In the genomic region with DNA sequence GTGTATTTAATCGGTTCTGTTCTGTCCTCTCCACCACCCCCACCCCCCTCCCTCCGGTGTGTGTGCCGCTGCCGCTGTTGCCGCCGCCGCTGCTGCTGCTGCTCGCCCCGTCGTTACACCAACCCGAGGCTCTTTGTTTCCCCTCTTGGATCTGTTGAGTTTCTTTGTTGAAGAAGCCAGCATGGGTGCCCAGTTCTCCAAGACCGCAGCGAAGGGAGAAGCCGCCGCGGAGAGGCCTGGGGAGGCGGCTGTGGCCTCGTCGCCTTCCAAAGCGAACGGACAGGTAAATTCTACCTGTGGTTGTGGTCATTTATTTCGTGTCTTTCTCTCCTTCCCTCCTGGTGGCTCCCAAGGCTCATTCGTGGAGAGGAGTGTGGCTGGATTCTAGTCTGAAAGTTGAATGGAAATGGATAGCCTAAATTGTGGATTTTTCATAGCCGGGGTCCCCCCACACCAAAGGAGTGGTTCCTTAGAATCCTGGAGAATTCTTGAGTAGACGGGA, we compare ENCODE assay signal across 8 cellular contexts. TPM values are rescaled to one million over a fixed set of nuclear protein-coding genes. Genes with fewer than 3 reads are reported as not detected.
A peak's percentile ranks its signal among the peaks of the same experiment; 100 is the strongest.
DNase-seq lines count a peak whose midpoint lies in the region; ATAC-seq, FAIRE-seq and TF ChIP-seq lines count a peak whose summit lies in the region.

No MANE protein-coding gene starts in this region.

- ATAC-seq in HepG2, result no peak
- no peak for ATAC-seq in upper lobe of right lung
- no peak for ATAC-seq in HG03135 (IDR thresholded peaks at IDR 0.05; ENCODE audit: unreplicated experiment)
- ATAC-seq in GM18867 (IDR thresholded peaks at IDR 0.05; ENCODE audit: unreplicated experiment), result no peak
- ATAC-seq in GM21367 (IDR thresholded peaks at IDR 0.05; ENCODE audit: unreplicated experiment), result no peak

- TF ChIP-seq CTCF in Calu3 (IDR thresholded peaks at IDR 0.05; ENCODE audit: unreplicated experiment) (no peak), cardiac fibroblast (IDR thresholded peaks at IDR 0.05; ENCODE audit: low read depth, low read length) (no peak), HepG2 (CRISPR knock-in tag; IDR thresholded peaks at IDR 0.05) (no peak), upper lobe of right lung (IDR thresholded peaks at IDR 0.05) (no peak)

- peak overlapping the region; percentile 64 for H3K4me2 ChIP-seq in HepG2 (ENCODE audit: low read depth, low read length)

- no peak overlapping the region for H2AFZ ChIP-seq in HepG2 (ENCODE audit: low read length)

- no peak for TF ChIP-seq RAD21 in HepG2 (CRISPR knock-in tag; IDR thresholded peaks at IDR 0.05)

- intact Hi-C loops in Calu3 (cut with micrococcal nuclease; ENCODE audit: unreplicated experiment), result loop anchor here (1.0 to 5.0 kb wide), 6 partner anchors 71 to 735 kb away; no protein-coding TSS in a partner anchor
- intact Hi-C loops in HepG2 (cut with micrococcal nuclease; ENCODE audit: unreplicated experiment), result loop anchor here (2.0 to 10.0 kb wide), 6 partner anchors 21 to 977 kb away; no protein-coding TSS in a partner anchor
- intact Hi-C loops in upper lobe of right lung (cut with DNase I), result no loop called here

- TF ChIP-seq POLR2A in HepG2 (IDR thresholded peaks at IDR 0.05; ENCODE audit: insufficient read depth in 1 of 2, low read depth in 2 of 2, low read length in 2 of 2), result no peak

- H3K36me3 ChIP-seq in HepG2 (replicated peaks in 1 of 2; ENCODE audit: control insufficient read depth in 1 of 2, insufficient read depth in 2 of 2, low read length in 2 of 2), result no peaks in the 10 kb centered on the region; a peak in 1 of 5 replicates
- H3K36me3 ChIP-seq in upper lobe of right lung, result no peaks in the 10 kb centered on the region

- POLR2A ChIA-PET in HepG2 (lab: Yijun Ruan, JAX), result interaction anchor here (0.6 to 4.8 kb wide), 12 partner anchors 150 to 978 kb away, joined by 3 to 82 read pairs (median 7); no protein-coding TSS in a partner anchor

- no peak overlapping the region for H3K4me3 Mint-ChIP-seq in Calu3 (ENCODE audit: low read depth, unreplicated experiment)

- H3K27ac Mint-ChIP-seq in Calu3 (ENCODE audit: unreplicated experiment), result no peak overlapping the region

- TF ChIP-seq EP300 in HepG2 (IDR thresholded peaks at IDR 0.05; ENCODE audit: low read depth in 2 of 2, low read length in 2 of 2), result no peak
- no peak for TF ChIP-seq EP300 in HepG2 (CRISPR knock-in tag; IDR thresholded peaks at IDR 0.05; ENCODE audit: borderline replicate concordance)

- BruUV-seq in Calu3 (replicated peaks; lab: Mats Ljungman, UMichigan) (TSS peak; percentile 58), HepG2 (replicated peaks; lab: Mats Ljungman, UMichigan) (TSS peak; percentile 53)

- CTCF ChIA-PET in Calu3 (lab: Charles Lee) (interaction anchor here (0.6 to 1.9 kb wide), 4 partner anchors 13 to 223 kb away, joined by 3 to 9 read pairs (median 5); no protein-coding TSS in a partner anchor), HepG2 (lab: Yijun Ruan, JAX; ENCODE audit: low intra/inter-chr PET ratio, low total read pairs) (no interaction called here)

- H3K9ac ChIP-seq in HepG2 (ENCODE audit: insufficient read depth, low read depth, low read length), result peak overlapping the region; percentile 100

- DNase-seq in Calu3 (peak; percentile 4), KBM-7 (peak; percentile 43), cardiac fibroblast (ENCODE audit: low read depth in 2 of 2) (peak in 1 of 2 donors; percentile 40), HepG2 (ENCODE audit: low spot score) (no peak), upper lobe of right lung (peak; percentile 65)

- H3K9me3 ChIP-seq in HepG2 (ENCODE audit: low read length) (no peaks in the 10 kb centered on the region), upper lobe of right lung (no peaks in the 10 kb centered on the region)

- peak overlapping the region; percentile 98 for H3K27ac ChIP-seq in HepG2 (ENCODE audit: extremely low read length, insufficient read depth, low read length)
- H3K27ac ChIP-seq in upper lobe of right lung, result peak overlapping the region; percentile 94

- WGBS in HepG2 (ENCODE audit: low lambda C conversion rate), result under 1% methylated on average over 21 of the region's 25 CpGs

- FAIRE-seq in HepG2 (lab: Jason Lieb, UNC), result no peak

- H3K4me1 ChIP-seq in HepG2 (ENCODE audit: insufficient read depth, low read length) (peaks cover 39% of the 10 kb centered on the region), upper lobe of right lung (no peaks in the 10 kb centered on the region)

- H3K36me3 Mint-ChIP-seq in Calu3 (ENCODE audit: insufficient read depth, unreplicated experiment), result peaks cover 18% of the 10 kb centered on the region

- in situ Hi-C loops in KBM-7 (cut with MboI; ENCODE audit: low pct_unique_long_range_greater_than_20kb, low sequenced_read_pairs) (no loop called here), HepG2 (cut with HindIII; ENCODE audit: extremely low pct_ligation_motif_present, low pct_unique_long_range_greater_than_20kb) (loop anchor here (5.0 to 10.0 kb wide), 4 partner anchors 163 to 550 kb away; no protein-coding TSS in a partner anchor)

- H3K9me3 Mint-ChIP-seq in Calu3 (ENCODE audit: low read depth, unreplicated experiment), result no peaks in the 10 kb centered on the region

- H3K27me3 Mint-ChIP-seq in Calu3 (ENCODE audit: unreplicated experiment), result no peaks in the 10 kb centered on the region

- peaks cover 46% of the 10 kb centered on the region for H3K79me2 ChIP-seq in HepG2 (ENCODE audit: insufficient read depth, low read length)

- no peaks in the 10 kb centered on the region for H3K4me1 Mint-ChIP-seq in Calu3 (ENCODE audit: low read depth, unreplicated experiment)

- H4K20me1 ChIP-seq in HepG2 (ENCODE audit: insufficient read depth, low read length), result peaks cover 29% of the 10 kb centered on the region

- peaks cover 0 to 14% of the 10 kb centered on the region in 2 experiments; a peak in 3 of 5 replicates for H3K27me3 ChIP-seq in HepG2 (ENCODE audit: control insufficient read depth in 1 of 2, insufficient read depth in 2 of 2, low read length in 2 of 2)
- H3K27me3 ChIP-seq in upper lobe of right lung, result peaks cover 4% of the 10 kb centered on the region

- H3K4me3 ChIP-seq in cardiac fibroblast (replicated peaks in 1 of 2; ENCODE audit: low read depth in 2 of 2, low read length in 2 of 2) (peak overlapping the region; percentile 77), HepG2 (replicated peaks in 1 of 3; ENCODE audit: insufficient read depth in 1 of 3, low read depth in 2 of 3, low read length in 3 of 3) (peak overlapping the region; percentile 88 to 100 (median 97)), upper lobe of right lung (peak overlapping the region; percentile 78)

TF ChIP-seq in HepG2, 621 proteins besides CTCF, POLR2A, EP300 and RAD21 (continues in another document):
- TF ChIP-seq, protein P1, sequence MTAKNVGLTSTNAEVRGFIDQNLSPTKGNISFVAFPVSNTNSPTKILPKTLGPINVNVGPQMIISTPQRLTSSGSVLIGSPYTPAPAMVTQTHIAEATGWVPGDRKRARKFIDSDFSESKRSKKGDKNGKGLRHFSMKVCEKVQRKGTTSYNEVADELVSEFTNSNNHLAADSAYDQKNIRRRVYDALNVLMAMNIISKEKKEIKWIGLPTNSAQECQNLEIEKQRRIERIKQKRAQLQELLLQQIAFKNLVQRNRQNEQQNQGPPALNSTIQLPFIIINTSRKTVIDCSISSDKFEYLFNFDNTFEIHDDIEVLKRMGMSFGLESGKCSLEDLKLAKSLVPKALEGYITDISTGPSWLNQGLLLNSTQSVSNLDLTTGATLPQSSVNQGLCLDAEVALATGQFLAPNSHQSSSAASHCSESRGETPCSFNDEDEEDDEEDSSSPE (CRISPR knock-in tag; IDR thresholded peaks at IDR 0.05), result peak; percentile 4; the same call in 1 of the 2 replicates
- TF ChIP-seq XRCC5 (optimal IDR thresholded peaks at IDR 0.05; ENCODE audit: low read length) (no peak), POLR2G (IDR thresholded peaks at IDR 0.05; ENCODE audit: low read depth, low read length) (peak; percentile 11; the same call in 1 of the 2 replicates), ZFY (CRISPR knock-in tag; IDR thresholded peaks at IDR 0.05) (no peak), SALL2 (CRISPR knock-in tag; IDR thresholded peaks at IDR 0.05) (0 out of 2 replicates have a peak, but pooled peaks have one; percentile 32), HNF4G (IDR thresholded peaks at IDR 0.05; ENCODE audit: borderline replicate concordance, low read depth, low read length) (no peak), HNF4G (CRISPR knock-in tag; IDR thresholded peaks at IDR 0.05; ENCODE audit: borderline replicate concordance, low read depth) (0 out of 2 replicates have a peak, but pooled peaks have one; percentile 25), SAP130 (CRISPR knock-in tag; IDR thresholded peaks at IDR 0.05; ENCODE audit: low read depth) (peak; percentile 10; the same call in 1 of the 2 replicates), ZSCAN20 (CRISPR knock-in tag; IDR thresholded peaks at IDR 0.05; ENCODE audit: borderline replicate concordance) (no peak)

RNA-seq across cellular contexts. Expression of gene MARCKS, which starts 0.5 kb away (rescaled TPM):
- 64.6 and 70.1 TPM in 2 replicates for total RNA-seq in Calu3 (2022)
- total RNA-seq in HepG2 (2016; rRNA removed; fragmentation: Illumina TruSeq; extraction: Trizol), result 39.5 and 46.7 TPM in 2 replicates
- 2.8 and 3.4 TPM in 2 replicates for total RNA-seq in HepG2 (2016; cell fraction: cytosol; rRNA removed; fragmentation: Illumina TruSeq; extraction: Trizol; ENCODE audit: low read depth)
- 39.2 and 41.6 TPM in 2 replicates for total RNA-seq in HepG2 (2016; cell fraction: insoluble cytoplasmic fraction; rRNA removed; fragmentation: Illumina TruSeq; extraction: Trizol)
- 15.5 and 19.6 TPM in 2 replicates for total RNA-seq in HepG2 (2016; cell fraction: membrane; rRNA removed; fragmentation: Illumina TruSeq; extraction: Trizol)
- total RNA-seq in HepG2 (2016; cell fraction: nucleus; rRNA removed; fragmentation: Illumina TruSeq; extraction: Trizol), result 34.9 and 35.7 TPM in 2 replicates
- 24.3 and 30.5 TPM in 2 replicates for polyA plus RNA-seq in HepG2 (2011; rRNA removed)
- polyA plus RNA-seq in HepG2 (2011; cell fraction: cytosol; rRNA removed), result 12.3 and 17.5 TPM in 2 replicates
- 7.7 and 10.1 TPM in 2 replicates for polyA plus RNA-seq in HepG2 (2011; cell fraction: nucleus; rRNA removed)
- 46.4 and 60.2 TPM in 2 replicates for polyA plus RNA-seq in HepG2 (2012)
- polyA plus RNA-seq in HepG2 (2016; cell fraction: cytosol; fragmentation: Illumina TruSeq; extraction: Trizol; ENCODE audit: low read depth), result 4.2 and 4.7 TPM in 2 replicates
- polyA plus RNA-seq in HepG2 (2016; cell fraction: insoluble cytoplasmic fraction; fragmentation: Illumina TruSeq; extraction: Trizol; ENCODE audit: low read depth), result 53.4 and 58.8 TPM in 2 replicates
- polyA plus RNA-seq in HepG2 (2016; cell fraction: membrane; fragmentation: Illumina TruSeq; extraction: Trizol; ENCODE audit: low read depth), result 14.5 and 14.9 TPM in 2 replicates
- 42.7 and 48.0 TPM in 2 replicates for polyA plus RNA-seq in HepG2 (2016; cell fraction: nucleus; fragmentation: Illumina TruSeq; extraction: Trizol; ENCODE audit: insufficient read depth, low read depth)
- polyA minus RNA-seq in HepG2 (2011; rRNA and poly(A)+ RNA removed; ENCODE audit: low replicate concordance), result 0.07 and 12.9 TPM in 2 replicates
- polyA minus RNA-seq in HepG2 (2011; cell fraction: cytosol; rRNA and poly(A)+ RNA removed), result 32.4 and 32.5 TPM in 2 replicates
- 18.7 and 19.6 TPM in 2 replicates for polyA minus RNA-seq in HepG2 (2011; cell fraction: nucleus; rRNA and poly(A)+ RNA removed)
- 73.4 TPM for total RNA-seq in upper lobe of right lung
